7 cellular contexts compared by ENCODE assay signal in genomic region chr21:45074048-45074817, GRCh38. TPM values are rescaled to one million over a fixed set of nuclear protein-coding genes. Genes with fewer than 3 reads are reported as not detected.
DNase-seq lines count a peak whose midpoint lies in the region; ATAC-seq and TF ChIP-seq lines count a peak whose summit lies in the region.

Gene ADARB1 (plus strand): TSS chr21:45074580. CDS start chr21:45171657, 97,077 bp downstream.

- H2AFZ ChIP-seq in OCI-LY1 (ENCODE audit: low read length) = peak within 1 kb of the TSS; percentile 90; the same call in 1 of the 2 replicates

- no peaks in the 10 kb centered on the region for H4K20me1 ChIP-seq in OCI-LY1 (ENCODE audit: insufficient read depth, low read length)

- no peaks in the 10 kb centered on the region for H3K9me3 ChIP-seq in OCI-LY1 (ENCODE audit: low read length)
- H3K9me3 ChIP-seq in muscle layer of colon (ENCODE audit: low read length) = no peaks in the 10 kb centered on the region

- ATAC-seq in HG02970 (IDR thresholded peaks at IDR 0.05; ENCODE audit: low FRiP score, unreplicated experiment) (peak; percentile 71), esophagus mucosa (peak; percentile 71)
- peak; percentile 56 for ATAC-seq in stimulated activated naive CD8-positive, alpha-beta T cell treated with anti-CD3 and anti-CD28 coated beads, Interleukin-15, amount 100 ng/mL, for 72 hours

- peak within 1 kb of the TSS; percentile 92 for H3K4me2 ChIP-seq in OCI-LY1 (ENCODE audit: low read length)

- H3K27ac ChIP-seq in OCI-LY1 (ENCODE audit: low read depth, low read length, poor library complexity, severe bottlenecking) (no peak within 1 kb of the TSS), muscle layer of colon (ENCODE audit: low read depth, low read length) (peak within 1 kb of the TSS; percentile 52)

- H3K4me3 ChIP-seq in OCI-LY1 (ENCODE audit: low read depth, low read length, poor library complexity, severe bottlenecking) = peak within 1 kb of the TSS; percentile 79
- H3K4me3 ChIP-seq in muscle layer of colon (ENCODE audit: low read depth in 1 of 2, low read length in 2 of 2) = peak within 1 kb of the TSS; percentile 57 to 73

- H3K79me2 ChIP-seq in OCI-LY1 (ENCODE audit: insufficient read depth, low read length) = no peaks in the 10 kb centered on the region

- TF ChIP-seq CTCF in OCI-LY1 (IDR thresholded peaks at IDR 0.05; ENCODE audit: low read length) = no peak

- H3K4me1 ChIP-seq in OCI-LY1 (ENCODE audit: insufficient read depth, low read length, severe bottlenecking) (peaks cover 10% of the 10 kb centered on the region), muscle layer of colon (ENCODE audit: insufficient read depth, low read length) (peaks cover 22% of the 10 kb centered on the region)

- no peaks in the 10 kb centered on the region for H3K9me3 Mint-ChIP-seq in stimulated activated naive CD8-positive, alpha-beta T cell treated with anti-CD3 and anti-CD28 coated beads, Interleukin-15, amount 100 ng/mL, for 72 hours

- DNase-seq in activated T-cell treated with anti-CD3 and anti-CD28 coated beads, Interleukin-2, amount 50 U/mL, for 48 hours = peak; percentile 67 to 78
- peak; percentile 56 to 72 for DNase-seq in stimulated activated naive CD8-positive, alpha-beta T cell treated with anti-CD3 and anti-CD28 coated beads, Interleukin-15, amount 100 ng/mL, for 72 hours

- H3F3A ChIP-seq in OCI-LY1 (ENCODE audit: insufficient read depth, low read length) = no peaks in the 10 kb centered on the region

- no peaks in the 10 kb centered on the region for H3K9me2 ChIP-seq in OCI-LY1 (ENCODE audit: low read depth, low read length)

- H3K9ac ChIP-seq in OCI-LY1 (ENCODE audit: low read length) = peak within 1 kb of the TSS; percentile 90
- H3K9ac ChIP-seq in muscle layer of colon (ENCODE audit: low read length) = no peak within 1 kb of the TSS

- H3K27me3 Mint-ChIP-seq in stimulated activated naive CD8-positive, alpha-beta T cell treated with anti-CD3 and anti-CD28 coated beads, Interleukin-15, amount 100 ng/mL, for 72 hours = no peaks in the 10 kb centered on the region

- H3K27me3 ChIP-seq in OCI-LY1 (ENCODE audit: insufficient read depth, low read length) (peaks cover 14% of the 10 kb centered on the region; the same call in 1 of the 2 replicates), muscle layer of colon (ENCODE audit: control insufficient read depth in 1 of 2, insufficient read depth in 2 of 2, low read length in 2 of 2) (no peaks in the 10 kb centered on the region)

- peaks cover 55% of the 10 kb centered on the region for H3K4me1 Mint-ChIP-seq in stimulated activated naive CD8-positive, alpha-beta T cell treated with anti-CD3 and anti-CD28 coated beads, Interleukin-15, amount 100 ng/mL, for 72 hours

- TF ChIP-seq POLR2A in GM15510 (IDR thresholded peaks at IDR 0.05; ENCODE audit: borderline replicate concordance, extremely low read depth, insufficient read length) = peak; percentile 84

- H3K36me3 ChIP-seq in OCI-LY1 (ENCODE audit: insufficient read depth, low read length) (no peaks in the 10 kb centered on the region), muscle layer of colon (ENCODE audit: insufficient read depth, low read length) (no peaks in the 10 kb centered on the region)

- H3K27ac Mint-ChIP-seq in stimulated activated naive CD8-positive, alpha-beta T cell treated with anti-CD3 and anti-CD28 coated beads, Interleukin-15, amount 100 ng/mL, for 72 hours = peak within 1 kb of the TSS; percentile 87 to 91

- peak within 1 kb of the TSS; percentile 87 to 94 for H3K4me3 Mint-ChIP-seq in stimulated activated naive CD8-positive, alpha-beta T cell treated with anti-CD3 and anti-CD28 coated beads, Interleukin-15, amount 100 ng/mL, for 72 hours

RNA-seq across cellular contexts. Expression of gene ADARB1, which starts in this region (rescaled TPM):
- 5.9 TPM for total RNA-seq in esophagus mucosa
